Comparison of ENCODE assay signal across 24 cellular contexts in the genomic region with DNA sequence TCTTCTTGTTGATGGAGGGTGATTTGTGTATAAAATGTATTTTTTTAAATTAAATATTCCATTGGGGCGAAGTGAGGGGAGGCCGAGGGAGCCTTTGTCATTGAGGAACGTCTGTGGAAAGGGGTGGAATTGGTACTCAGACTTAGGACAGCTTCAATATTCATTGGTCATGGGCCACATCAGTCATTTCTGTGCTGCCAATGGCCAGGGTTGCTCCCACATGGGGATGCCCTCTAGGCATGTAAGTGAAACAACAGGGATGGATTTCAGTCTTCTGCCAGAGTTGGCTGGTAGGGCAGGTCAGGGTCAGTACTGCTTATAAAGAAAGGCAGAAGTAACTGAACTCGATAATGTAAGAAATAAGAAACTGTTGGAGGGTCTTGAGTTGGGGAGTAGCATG. TPM values are rescaled to one million over a fixed set of nuclear protein-coding genes. Genes with fewer than 3 reads are reported as not detected.
DNase-seq lines count a peak whose midpoint lies in the region; ATAC-seq and TF ChIP-seq lines count a peak whose summit lies in the region.
"Had no signal": no experiment of that assay in that cellular context is flagged by ENCODE, and none has a peak within 500 bp of the region (broad histone marks: within the 10 kb centered on the region; RNA-seq: fewer than 3 reads in every experiment).

No MANE protein-coding gene starts in this region.

- peaks cover 16% of the 10 kb centered on the region; the same call in 1 of the 2 replicates for H4K20me1 ChIP-seq in IMR-90 (ENCODE audit: insufficient read depth, low read length)

- no peak overlapping the region for H2BK12ac ChIP-seq in mesenchymal stem cell (ENCODE audit: low read length in 2 of 2)

- no peak overlapping the region for H4K8ac ChIP-seq in IMR-90 (ENCODE audit: low read depth in 2 of 2, low read length in 2 of 2)
- no peak overlapping the region for H4K8ac ChIP-seq in mesendoderm (ENCODE audit: low read depth, low read length)
- no peak overlapping the region for H4K8ac ChIP-seq in mesenchymal stem cell (ENCODE audit: low read length)

- H3K4me3 Mint-ChIP-seq in activated CD4-positive, alpha-beta memory T cell treated with anti-CD3 and anti-CD28 coated beads for 36 hours: no peak overlapping the region
- H3K4me3 Mint-ChIP-seq in mesothelial cell of epicardium: no peak overlapping the region
- H3K4me3 Mint-ChIP-seq: activated B cell treated with CpG ODN at 0.5 μM for 24 hours; activated CD8-positive, alpha-beta T cell treated with anti-CD3 and anti-CD28 coated beads for 36 hours; activated naive CD4-positive, alpha-beta T cell treated with anti-CD3 and anti-CD28 coated beads, Interleukin-2, amount 10 ng/mL, durations not matched to agents 7 days and 5 days; activated T-cell treated with anti-CD3 and anti-CD28 coated beads, Interleukin-2, amount 50 U/mL, for 4 hours; central memory CD8-positive, alpha-beta T cell; stimulated activated naive B cell treated with anti-CD40 and anti-IgM and Interleukin-4, amounts not matched to agents 10 μg/mL and 1 μg/mL and 100 μg/mL, for 72 hours had no signal

- H3K9ac ChIP-seq in IMR-90 (ENCODE audit: low read depth, low read length) (no peak overlapping the region), mesendoderm (ENCODE audit: low read length) (no peak overlapping the region), mesenchymal stem cell (ENCODE audit: low read length) (no peak overlapping the region)

- no peaks in the 10 kb centered on the region for H3K9me3 ChIP-seq in IMR-90 (ENCODE audit: control insufficient read depth, insufficient read depth, low read length)
- no peaks in the 10 kb centered on the region for H3K9me3 ChIP-seq in mesenchymal stem cell (ENCODE audit: control insufficient read depth, low read length)
- H3K9me3 ChIP-seq: tibial nerve had no signal

- ATAC-seq in IMR-90 (ENCODE audit: low read depth) (no peak), GM21825 (IDR thresholded peaks at IDR 0.05; ENCODE audit: unreplicated experiment) (no peak)
- ATAC-seq: activated CD8-positive, alpha-beta T cell treated with anti-CD3 and anti-CD28 coated beads for 36 hours; activated T-cell treated with anti-CD3 and anti-CD28 coated beads, Interleukin-2, amount 50 U/mL, for 4 hours; esophagus mucosa; Panc1; stimulated activated naive B cell treated with anti-CD40 and anti-IgM and Interleukin-4, amounts not matched to agents 10 μg/mL and 1 μg/mL and 100 μg/mL, for 72 hours had no signal

- CTCF ChIA-PET in IMR-90 (lab: Yijun Ruan, JAX): no interaction called here
- CTCF ChIA-PET in activated CD4-positive, alpha-beta memory T cell treated with anti-CD3 and anti-CD28 coated beads for 36 hours (lab: Charles Lee): interaction anchor here (0.8 to 1.3 kb wide), 2 partner anchors 13 to 26 kb away, joined by 3 read pairs; no protein-coding TSS in a partner anchor

- H3K18ac ChIP-seq in IMR-90 (ENCODE audit: low read depth, low read length) (no peak overlapping the region), mesendoderm (ENCODE audit: low read length) (no peak overlapping the region), mesenchymal stem cell (ENCODE audit: low read depth in 1 of 2, low read length in 2 of 2) (no peak overlapping the region)

- no peak overlapping the region for H2BK15ac ChIP-seq in IMR-90 (ENCODE audit: low read depth, low read length)
- no peak overlapping the region for H2BK15ac ChIP-seq in mesendoderm (replicated peaks; ENCODE audit: low read depth)
- H2BK15ac ChIP-seq in mesenchymal stem cell (ENCODE audit: low read depth, poor library complexity, severe bottlenecking): no peak overlapping the region

- peaks cover 12% of the 10 kb centered on the region for H3K4me1 Mint-ChIP-seq in activated CD4-positive, alpha-beta memory T cell treated with anti-CD3 and anti-CD28 coated beads for 36 hours (ENCODE audit: low read depth)
- H3K4me1 Mint-ChIP-seq in mesothelial cell of epicardium: peaks cover 18% of the 10 kb centered on the region

- DNase-seq in EL (peak; percentile 26), IMR-90 (peak; percentile 13), coronary artery (ENCODE audit: low spot score) (peak; percentile 21), mesendoderm (peak; percentile 70), mesenchymal stem cell (no peak), mesothelial cell of epicardium (ENCODE audit: low spot score in 2 of 2, unreplicated experiment in 2 of 2) (no peak)
- no peak for DNase-seq in activated CD4-positive, alpha-beta memory T cell treated with anti-CD3 and anti-CD28 coated beads for 36 hours
- DNase-seq: activated B cell treated with CpG ODN at 0.5 μM for 24 hours; activated CD8-positive, alpha-beta T cell treated with anti-CD3 and anti-CD28 coated beads for 36 hours; activated T-cell treated with anti-CD3 and anti-CD28 coated beads, Interleukin-2, amount 50 U/mL, for 4 hours; anterior cingulate cortex; DMS79 treated with DMSO at 0.1 percent for 48 hours; KBM-7; NCI-H2081; NCI-H446 treated with DMSO at 0.1 percent for 48 hours; NK-92 treated with Interleukin-12 subunit alpha and Interleukin-12 subunit beta, amount 100 ng/mL, for 24 hours; stimulated activated naive B cell treated with anti-CD40 and anti-IgM and Interleukin-4, amounts not matched to agents 10 μg/mL and 1 μg/mL and 100 μg/mL, for 72 hours had no signal

- H3K4me2 ChIP-seq in IMR-90 (ENCODE audit: low read depth, low read length): no peak overlapping the region
- H3K4me2 ChIP-seq in mesendoderm (ENCODE audit: low read length): no peak overlapping the region
- H3K4me2 ChIP-seq in mesenchymal stem cell (ENCODE audit: low read length, poor library complexity, severe bottlenecking): no peak overlapping the region

- no CpG with 5 or more reads among the region's 4 CpGs for WGBS in IMR-90 (ENCODE audit: extremely low coverage in 2 of 2, insufficient read length in 1 of 2), 2 experiments
- WGBS in mesendoderm (ENCODE audit: extremely low coverage, insufficient coverage, low lambda C conversion rate): 100% methylated on average over 3 of the region's 4 CpGs
- 80% methylated on average over 4 of the region's 4 CpGs for WGBS in mesenchymal stem cell

- H3K79me1 ChIP-seq in IMR-90 (ENCODE audit: low read depth in 1 of 2, low read length in 2 of 2) (no peaks in the 10 kb centered on the region), mesendoderm (ENCODE audit: low read length) (no peaks in the 10 kb centered on the region), mesenchymal stem cell (replicated peaks; ENCODE audit: low read length, poor library complexity, severe bottlenecking) (no peaks in the 10 kb centered on the region)

- H3K27me3 ChIP-seq in IMR-90 (ENCODE audit: control insufficient read depth, insufficient read depth, low read length) (peaks cover 65% of the 10 kb centered on the region), mesendoderm (ENCODE audit: insufficient read depth, low read length, poor library complexity) (no peaks in the 10 kb centered on the region), mesenchymal stem cell (ENCODE audit: control insufficient read depth in 1 of 2, insufficient read depth in 1 of 2, low read length in 2 of 2) (peaks cover 76 to 87% of the 10 kb centered on the region in 2 experiments)
- H3K27me3 ChIP-seq: tibial nerve had no signal

- H3K23ac ChIP-seq in IMR-90 (ENCODE audit: low read depth, low read length): no peak overlapping the region
- no peak overlapping the region for H3K23ac ChIP-seq in mesendoderm (ENCODE audit: low read length)
- H3K23ac ChIP-seq in mesenchymal stem cell (ENCODE audit: low read length in 2 of 2): no peak overlapping the region

- H3K4me3 ChIP-seq in IMR-90 (ENCODE audit: insufficient read depth, low read depth, low read length) (no peak overlapping the region), coronary artery (no peak overlapping the region), mesendoderm (ENCODE audit: low read length) (no peak overlapping the region), mesenchymal stem cell (ENCODE audit: insufficient read depth in 1 of 2, low read depth in 1 of 2, low read length in 2 of 2) (no peak overlapping the region)
- H3K4me3 ChIP-seq: SK-N-MC, tibial nerve had no signal

- H3K14ac ChIP-seq in IMR-90 (replicated peaks; ENCODE audit: low read depth, low read length): no peak overlapping the region
- H3K14ac ChIP-seq in mesenchymal stem cell (ENCODE audit: low read length in 2 of 2): no peak overlapping the region

- no peaks in the 10 kb centered on the region for H3K79me2 ChIP-seq in mesendoderm (ENCODE audit: control insufficient read depth, insufficient read depth, low read length)

- no peak overlapping the region for H3K27ac ChIP-seq in IMR-90 (ENCODE audit: insufficient read depth, low read length)
- H3K27ac ChIP-seq in coronary artery: no peak overlapping the region
- no peak overlapping the region for H3K27ac ChIP-seq in mesendoderm (ENCODE audit: low read depth, low read length)
- no peak overlapping the region for H3K27ac ChIP-seq in mesenchymal stem cell (ENCODE audit: low read length, poor library complexity, severe bottlenecking)
- H3K27ac ChIP-seq: SK-N-MC, tibial nerve had no signal

- peak overlapping the region; percentile 65 for H2AK9ac ChIP-seq in IMR-90 (replicated peaks; ENCODE audit: low read depth, low read length, poor library complexity)

- no peak overlapping the region for H4K91ac ChIP-seq in IMR-90 (ENCODE audit: insufficient read depth, low read depth, low read length)
- no peak overlapping the region for H4K91ac ChIP-seq in mesenchymal stem cell (ENCODE audit: low read length)

- TF ChIP-seq CTCF in IMR-90 (conservative IDR thresholded peaks at IDR 0.05; ENCODE audit: low read depth, low read length) (no peak), coronary artery (IDR thresholded peaks at IDR 0.05) (no peak), mesothelial cell of epicardium (IDR thresholded peaks at IDR 0.05; ENCODE audit: unreplicated experiment) (no peak)

- no TSS peak for BruUV-seq in IMR-90 (replicated peaks; lab: Mats Ljungman, UMichigan)

- no peak overlapping the region for H2BK20ac ChIP-seq in IMR-90 (ENCODE audit: low read depth, low read length)

- H3K36me3 ChIP-seq in IMR-90 (ENCODE audit: control insufficient read depth, insufficient read depth, low read length): no peaks in the 10 kb centered on the region
- H3K36me3 ChIP-seq in mesendoderm (ENCODE audit: control insufficient read depth, insufficient read depth, low read length): no peaks in the 10 kb centered on the region
- no peaks in the 10 kb centered on the region for H3K36me3 ChIP-seq in mesenchymal stem cell (ENCODE audit: control insufficient read depth in 1 of 2, insufficient read depth in 2 of 2, low read depth in 1 of 2, low read length in 2 of 2)
- H3K36me3 ChIP-seq: tibial nerve had no signal

- no peak overlapping the region for H3K56ac ChIP-seq in IMR-90 (ENCODE audit: extremely low read depth, insufficient read depth, low read length)
- no peak overlapping the region for H3K56ac ChIP-seq in mesendoderm (ENCODE audit: low read length)

- H3K27ac Mint-ChIP-seq in activated CD4-positive, alpha-beta memory T cell treated with anti-CD3 and anti-CD28 coated beads for 36 hours: no peak overlapping the region
- H3K27ac Mint-ChIP-seq in mesothelial cell of epicardium: no peak overlapping the region
- H3K27ac Mint-ChIP-seq: activated B cell treated with CpG ODN at 0.5 μM for 24 hours; activated CD8-positive, alpha-beta T cell treated with anti-CD3 and anti-CD28 coated beads for 36 hours; activated naive CD4-positive, alpha-beta T cell treated with anti-CD3 and anti-CD28 coated beads, Interleukin-2, amount 10 ng/mL, durations not matched to agents 7 days and 5 days; stimulated activated naive B cell treated with anti-CD40 and anti-IgM and Interleukin-4, amounts not matched to agents 10 μg/mL and 1 μg/mL and 100 μg/mL, for 72 hours had no signal

- H2AK5ac ChIP-seq in IMR-90 (ENCODE audit: low read depth, low read length): no peak overlapping the region
- no peak overlapping the region for H2AK5ac ChIP-seq in mesendoderm (ENCODE audit: low read length)
- H2AK5ac ChIP-seq in mesenchymal stem cell (ENCODE audit: low read length, severe bottlenecking): no peak overlapping the region

- in situ Hi-C loops in IMR-90 (cut with MboI; ENCODE audit: low sequenced_read_pairs): no loop called here

- no peak for TF ChIP-seq RAD21 in IMR-90 (IDR thresholded peaks at IDR 0.05; ENCODE audit: low read length)

- H2BK5ac ChIP-seq in IMR-90 (ENCODE audit: low read depth, low read length, poor library complexity, severe bottlenecking): no peak overlapping the region
- no peak overlapping the region for H2BK5ac ChIP-seq in mesendoderm (ENCODE audit: low read length)
- H2BK5ac ChIP-seq in mesenchymal stem cell (ENCODE audit: low read depth, low read length, poor library complexity, severe bottlenecking): no peak overlapping the region

- H2BK120ac ChIP-seq in IMR-90 (ENCODE audit: low read depth, low read length): no peak overlapping the region
- H2BK120ac ChIP-seq in mesendoderm (ENCODE audit: low read depth, low read length): no peak overlapping the region
- H2BK120ac ChIP-seq in mesenchymal stem cell (ENCODE audit: low read depth, low read length): no peak overlapping the region

- H3K4ac ChIP-seq in IMR-90 (ENCODE audit: low read depth, low read length) (no peak overlapping the region), mesendoderm (ENCODE audit: low read depth, low read length) (no peak overlapping the region), mesenchymal stem cell (ENCODE audit: low read depth in 1 of 2, low read length in 2 of 2) (no peak overlapping the region)

- H4K5ac ChIP-seq in IMR-90 (ENCODE audit: low read depth, low read length) (no peak overlapping the region), mesendoderm (ENCODE audit: low read length) (no peak overlapping the region)

- intact Hi-C loops in IMR-90 (cut with micrococcal nuclease): no loop called here
- intact Hi-C loops in activated CD4-positive, alpha-beta memory T cell treated with anti-CD3 and anti-CD28 coated beads for 36 hours (cut with micrococcal nuclease): no loop called here

- H3K9me1 ChIP-seq in IMR-90 (ENCODE audit: insufficient read depth, low read length): no peaks in the 10 kb centered on the region; the same call in 1 of the 2 replicates

- H2AFZ ChIP-seq in IMR-90 (replicated peaks; ENCODE audit: low read length, poor library complexity) (no peak overlapping the region), mesenchymal stem cell (ENCODE audit: low read depth, low read length) (no peak overlapping the region)

- H3K27me3 Mint-ChIP-seq in activated CD4-positive, alpha-beta memory T cell treated with anti-CD3 and anti-CD28 coated beads for 36 hours: peaks cover 9% of the 10 kb centered on the region
- H3K27me3 Mint-ChIP-seq in mesothelial cell of epicardium (ENCODE audit: low read depth): peaks cover 30% of the 10 kb centered on the region

- H3K4me1 ChIP-seq in IMR-90 (ENCODE audit: control insufficient read depth, insufficient read depth, low read length): peaks cover 3% of the 10 kb centered on the region; the same call in 1 of the 2 replicates
- no peaks in the 10 kb centered on the region for H3K4me1 ChIP-seq in mesendoderm (ENCODE audit: control insufficient read depth, low read depth, low read length)
- peaks cover 7% of the 10 kb centered on the region for H3K4me1 ChIP-seq in mesenchymal stem cell (ENCODE audit: control insufficient read depth, insufficient read depth, low read depth, low read length)

- no peaks in the 10 kb centered on the region for H3K9me3 Mint-ChIP-seq in activated CD4-positive, alpha-beta memory T cell treated with anti-CD3 and anti-CD28 coated beads for 36 hours
- no peaks in the 10 kb centered on the region for H3K9me3 Mint-ChIP-seq in mesothelial cell of epicardium
- H3K9me3 Mint-ChIP-seq: activated B cell treated with CpG ODN at 0.5 μM for 24 hours; activated CD8-positive, alpha-beta T cell treated with anti-CD3 and anti-CD28 coated beads for 36 hours; activated naive CD4-positive, alpha-beta T cell treated with anti-CD3 and anti-CD28 coated beads, Interleukin-2, amount 10 ng/mL, durations not matched to agents 7 days and 5 days; activated T-cell treated with anti-CD3 and anti-CD28 coated beads, Interleukin-2, amount 50 U/mL, for 4 hours; central memory CD8-positive, alpha-beta T cell; stimulated activated naive B cell treated with anti-CD40 and anti-IgM and Interleukin-4, amounts not matched to agents 10 μg/mL and 1 μg/mL and 100 μg/mL, for 72 hours had no signal

- POLR2A ChIA-PET in IMR-90 (lab: Charles Lee; ENCODE audit: unreplicated experiment): no interaction called here
- POLR2A ChIA-PET in activated CD4-positive, alpha-beta memory T cell treated with anti-CD3 and anti-CD28 coated beads for 36 hours (lab: Charles Lee): no interaction called here

- H3K36me3 Mint-ChIP-seq in activated CD4-positive, alpha-beta memory T cell treated with anti-CD3 and anti-CD28 coated beads for 36 hours: no peaks in the 10 kb centered on the region
- H3K36me3 Mint-ChIP-seq in mesothelial cell of epicardium: no peaks in the 10 kb centered on the region
- H3K36me3 Mint-ChIP-seq: activated naive CD4-positive, alpha-beta T cell treated with anti-CD3 and anti-CD28 coated beads, Interleukin-2, amount 10 ng/mL, durations not matched to agents 7 days and 5 days; stimulated activated naive B cell treated with anti-CD40 and anti-IgM and Interleukin-4, amounts not matched to agents 10 μg/mL and 1 μg/mL and 100 μg/mL, for 72 hours had no signal

- dilution Hi-C loops in IMR-90 (cut with HindIII; ENCODE audit: low sequenced_read_pairs, unreplicated experiment): no loop called here

- TF ChIP-seq POLR2A in IMR-90 (IDR thresholded peaks at IDR 0.05; ENCODE audit: low read depth, low read length): no peak

RNA-seq across cellular contexts. Expression of a gene that starts 47.2 kb away (rescaled TPM):
- total RNA-seq in IMR-90 (2012; rRNA removed) (0.28 and 0.36 TPM in 2 replicates), mesothelial cell of epicardium (0.40 to 0.88 TPM (median 0.54 TPM) in 3 replicates)
- polyA plus RNA-seq in IMR-90 (2012; rRNA removed): 0.82 and 1.5 TPM in 2 replicates
- polyA plus RNA-seq in IMR-90 (2012; cell fraction: cytosol; rRNA removed): 0.25 and 1.3 TPM in 2 replicates
- polyA plus RNA-seq in IMR-90 (2012; cell fraction: nucleus; rRNA removed; ENCODE audit: low replicate concordance): 2.0 and 3.6 TPM in 2 replicates
- polyA plus RNA-seq in mesendoderm (2013, experiment 1 of 2): 0.20 TPM
- 0.20 TPM for polyA plus RNA-seq in mesendoderm (2013, experiment 2 of 2)
- 0.01 TPM for polyA plus RNA-seq in mesenchymal stem cell (2013, experiment 1 of 2)
- 0.04 TPM for polyA plus RNA-seq in mesenchymal stem cell (2013, experiment 2 of 2)
- 1 to 10 TPM; 1.8 to 2.4 TPM for total RNA-seq in activated CD4-positive, alpha-beta memory T cell treated with anti-CD3 and anti-CD28 coated beads for 36 hours

Comparison
In these comparisons a context has a peak if more than half of its experiments do, and no peak if none do; other contexts are left out.
1. DNase-seq: peak in EL (single experiment), IMR-90 (single experiment), coronary artery (single experiment) and mesendoderm (single experiment); none in mesenchymal stem cell (single experiment), activated CD4-positive, alpha-beta memory T cell treated with anti-CD3 and anti-CD28 coated beads for 36 hours (single experiment) and mesothelial cell of epicardium (0 of 2).